Comparison of ENCODE assay signal across 1 cellular context in genomic region chr1:11786168-11786567, GRCh38.
TF ChIP-seq lines count a peak whose summit lies in the region.

No MANE protein-coding gene starts in this region.

TF ChIP-seq in K562, 482 proteins besides CTCF, POLR2A, EP300 and RAD21 (continued from another document and continues in another):
- TF ChIP-seq ATF6 (CRISPR knock-in tag; IDR thresholded peaks at IDR 0.05) = no peak
- TF ChIP-seq BRD4 (IDR thresholded peaks at IDR 0.05) = no peak
- TF ChIP-seq CREB3L1 (IDR thresholded peaks at IDR 0.05; ENCODE audit: borderline replicate concordance, low read depth) = no peak
- no peak for TF ChIP-seq ZC3H4 (CRISPR knock-in tag; IDR thresholded peaks at IDR 0.05; ENCODE audit: borderline replicate concordance)
- TF ChIP-seq HDAC3 (IDR thresholded peaks at IDR 0.05; ENCODE audit: borderline replicate concordance, partially characterized antibody) = no peak
- TF ChIP-seq ARID2 (IDR thresholded peaks at IDR 0.05) = no peak
- no peak for TF ChIP-seq ZNF740 (CRISPR knock-in tag; IDR thresholded peaks at IDR 0.05)
- no peak for TF ChIP-seq ZNF740 (tag; IDR thresholded peaks at IDR 0.05)
- TF ChIP-seq IRF1 (CRISPR knock-in tag; IDR thresholded peaks at IDR 0.05; ENCODE audit: borderline replicate concordance) = no peak
- no peak for TF ChIP-seq MITF (IDR thresholded peaks at IDR 0.05)
- TF ChIP-seq MEIS2 (IDR thresholded peaks at IDR 0.05; ENCODE audit: partially characterized antibody) = peak; percentile 13
- no peak for TF ChIP-seq ZBTB49 (CRISPR knock-in tag; IDR thresholded peaks at IDR 0.05; ENCODE audit: borderline replicate concordance)
- no peak for TF ChIP-seq ZNF766 (CRISPR knock-in tag; conservative IDR thresholded peaks at IDR 0.05)
- TF ChIP-seq DEAF1 (CRISPR knock-in tag; IDR thresholded peaks at IDR 0.05) = no peak
- TF ChIP-seq ILF3 (IDR thresholded peaks at IDR 0.05; ENCODE audit: borderline replicate concordance) = 0 out of 2 replicates have a peak, but pooled peaks have one; percentile 26
- no peak for TF ChIP-seq LARP7 (IDR thresholded peaks at IDR 0.05)
- no peak for TF ChIP-seq ZNF274 (IDR thresholded peaks at IDR 0.05; ENCODE audit: borderline replicate concordance, low read depth, low read length)
- TF ChIP-seq CAMTA2 (CRISPR knock-in tag; conservative IDR thresholded peaks at IDR 0.05) = 0 out of 2 replicates have a peak, but pooled peaks have one; percentile 16
- TF ChIP-seq E2F1 (CRISPR knock-in tag; IDR thresholded peaks at IDR 0.05) = no peak
- TF ChIP-seq SMARCA5 (IDR thresholded peaks at IDR 0.05) = no peak
- no peak for TF ChIP-seq ZBTB40 (IDR thresholded peaks at IDR 0.05)
- TF ChIP-seq ZBTB40 (CRISPR knock-in tag; IDR thresholded peaks at IDR 0.05) = no peak
- no peak for TF ChIP-seq CHD4 (IDR thresholded peaks at IDR 0.05; ENCODE audit: insufficient read depth, insufficient replicate concordance, low read depth, low read length, poor library complexity, severe bottlenecking)
- no peak for TF ChIP-seq SETDB1 (IDR thresholded peaks at IDR 0.05; ENCODE audit: low read length)
- no peak for TF ChIP-seq CREBBP (IDR thresholded peaks at IDR 0.05; ENCODE audit: low read depth, low read length)
- TF ChIP-seq ZNF253 (CRISPR knock-in tag; conservative IDR thresholded peaks at IDR 0.05) = no peak
- TF ChIP-seq NR4A1 (CRISPR knock-in tag; IDR thresholded peaks at IDR 0.05) = no peak
- TF ChIP-seq NR4A1 (tag; IDR thresholded peaks at IDR 0.05) = no peak
- no peak for TF ChIP-seq CC2D1A (IDR thresholded peaks at IDR 0.05)
- TF ChIP-seq BCOR (IDR thresholded peaks at IDR 0.05) = no peak
- no peak for TF ChIP-seq HBP1 (CRISPR knock-in tag; IDR thresholded peaks at IDR 0.05)
- TF ChIP-seq DPF2 (IDR thresholded peaks at IDR 0.05) = peak; percentile 47; the same call in 1 of the 2 replicates
